ENCODE assay signal across 2 cellular contexts in the genomic region with DNA sequence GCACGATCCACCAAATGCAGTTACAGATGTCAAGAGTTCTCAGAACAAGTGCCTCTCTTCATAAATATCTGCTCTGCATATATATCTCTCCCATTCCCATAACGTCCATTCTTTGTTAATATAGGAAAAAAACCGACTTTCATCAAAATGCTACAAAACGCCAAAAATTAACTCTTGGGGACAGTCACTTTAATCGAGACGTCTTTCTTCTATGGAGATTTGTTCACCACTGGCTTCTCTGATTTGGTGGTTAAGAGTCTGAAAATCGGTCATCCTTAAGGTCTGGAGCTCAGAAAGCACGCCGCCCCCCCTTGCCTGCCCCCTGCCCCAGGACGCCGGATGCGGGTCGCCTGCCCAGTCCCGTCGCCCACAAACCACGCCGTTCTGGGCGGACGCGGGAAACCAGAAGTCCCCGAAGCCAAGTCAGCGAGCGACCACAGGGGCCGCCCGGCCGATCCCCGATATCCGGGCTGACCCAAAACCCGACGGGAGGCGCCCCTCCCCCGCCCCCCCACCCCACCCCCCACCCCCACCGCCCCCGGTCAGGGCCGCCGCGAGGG.
TF ChIP-seq lines count a peak whose summit lies in the region.

No MANE protein-coding gene starts in this region.

TF ChIP-seq in A549, 52 proteins besides CTCF, POLR2A, EP300 and RAD21:
- TF ChIP-seq EHMT2 (IDR thresholded peaks at IDR 0.05; ENCODE audit: low read depth) (no peak), CBX8 (IDR thresholded peaks at IDR 0.05) (peak; percentile 81)
- TF ChIP-seq, protein P1, sequence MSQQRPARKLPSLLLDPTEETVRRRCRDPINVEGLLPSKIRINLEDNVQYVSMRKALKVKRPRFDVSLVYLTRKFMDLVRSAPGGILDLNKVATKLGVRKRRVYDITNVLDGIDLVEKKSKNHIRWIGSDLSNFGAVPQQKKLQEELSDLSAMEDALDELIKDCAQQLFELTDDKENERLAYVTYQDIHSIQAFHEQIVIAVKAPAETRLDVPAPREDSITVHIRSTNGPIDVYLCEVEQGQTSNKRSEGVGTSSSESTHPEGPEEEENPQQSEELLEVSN (IDR thresholded peaks at IDR 0.05; ENCODE audit: borderline replicate concordance, low read depth) = 0 out of 2 replicates have a peak, but pooled peaks have one; percentile 32

TF ChIP-seq in H1, 55 proteins besides CTCF, POLR2A, EP300 and RAD21:
- TF ChIP-seq GTF2F1 (IDR thresholded peaks at IDR 0.05; ENCODE audit: borderline replicate concordance, low read depth, low read length) = no peak
- peak; percentile 19 for TF ChIP-seq ASH2L (IDR thresholded peaks at IDR 0.05; ENCODE audit: low read length)
- peak; percentile 74 for TF ChIP-seq CREB1 (IDR thresholded peaks at IDR 0.05)
- TF ChIP-seq, protein P1 (IDR thresholded peaks at IDR 0.05) = peak; percentile 95
- no peak for TF ChIP-seq SIRT6 (IDR thresholded peaks at IDR 0.05; ENCODE audit: low read length)
- TF ChIP-seq, protein P2, sequence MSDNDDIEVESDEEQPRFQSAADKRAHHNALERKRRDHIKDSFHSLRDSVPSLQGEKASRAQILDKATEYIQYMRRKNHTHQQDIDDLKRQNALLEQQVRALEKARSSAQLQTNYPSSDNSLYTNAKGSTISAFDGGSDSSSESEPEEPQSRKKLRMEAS (IDR thresholded peaks at IDR 0.05) = 0 out of 2 replicates have a peak, but pooled peaks have one; percentile 62
